ENCODE assay signal across 8 cellular contexts in genomic region chrX:11137543-11138139, GRCh38. TPM values are rescaled to one million over a fixed set of nuclear protein-coding genes. Genes with fewer than 3 reads are reported as not detected.
DNase-seq lines count a peak whose midpoint lies in the region; ATAC-seq and TF ChIP-seq lines count a peak whose summit lies in the region.

No MANE protein-coding gene starts in this region.

- no peak for TF ChIP-seq EP300 in gastroesophageal sphincter (IDR thresholded peaks at IDR 0.05)

- intact Hi-C loops in thyroid gland (cut with DNase I): loop anchor here (5.0 kb wide), 1 partner anchor 950 kb away; no protein-coding TSS in a partner anchor
- intact Hi-C loops in posterior vena cava (cut with DNase I): loop anchor here (2.0 to 10.0 kb wide), 3 partner anchors 47 to 953 kb away; no protein-coding TSS in a partner anchor

- peak; percentile 61 for TF ChIP-seq CTCF in AG10803 (conservative IDR thresholded peaks at IDR 0.05; ENCODE audit: low read length)
- peak; percentile 47; the same call in 1 of the 2 replicates for TF ChIP-seq CTCF in GM12875 (IDR thresholded peaks at IDR 0.05; ENCODE audit: borderline replicate concordance, insufficient read depth, low read depth, low read length)
- peak; percentile 52 for TF ChIP-seq CTCF in RWPE1 (conservative IDR thresholded peaks at IDR 0.05; ENCODE audit: low read depth)
- peak; percentile 38 to 76 (median 53) for TF ChIP-seq CTCF in gastroesophageal sphincter (IDR thresholded peaks at IDR 0.05)
- TF ChIP-seq CTCF in thyroid gland (IDR thresholded peaks at IDR 0.05): peak in 5 of 6 experiments; percentile 16 to 63 (median 55)

- no peaks in the 10 kb centered on the region for H3K27me3 ChIP-seq in gastroesophageal sphincter
- H3K27me3 ChIP-seq in thyroid gland: no peaks in the 10 kb centered on the region

- TF ChIP-seq POLR2A in gastroesophageal sphincter (IDR thresholded peaks at IDR 0.05): no peak
- TF ChIP-seq POLR2A in thyroid gland (IDR thresholded peaks at IDR 0.05): no peak

- H3K27ac ChIP-seq in RWPE1 (no peak overlapping the region), gastroesophageal sphincter (no peak overlapping the region), thyroid gland (no peak overlapping the region)

- H3K9me3 ChIP-seq in gastroesophageal sphincter: no peaks in the 10 kb centered on the region
- no peaks in the 10 kb centered on the region for H3K9me3 ChIP-seq in thyroid gland

- ATAC-seq in gastroesophageal sphincter (peak; percentile 49), HG02981 (IDR thresholded peaks at IDR 0.05; ENCODE audit: unreplicated experiment) (no peak), HG03196 (IDR thresholded peaks at IDR 0.05; ENCODE audit: unreplicated experiment) (no peak)

- DNase-seq in AG10803 (ENCODE audit: low read depth) (peak; percentile 63), RWPE1 (ENCODE audit: low spot score) (no peak), thyroid gland (no peak), posterior vena cava (ENCODE audit: low spot score) (no peak)

- POLR2A ChIA-PET in RWPE1 (lab: Yijun Ruan, JAX; ENCODE audit: low non-redundant PET): no interaction called here

- H3K36me3 ChIP-seq in gastroesophageal sphincter: peaks cover 0 to 17% of the 10 kb centered on the region in 2 donors
- H3K36me3 ChIP-seq in thyroid gland: no peaks in the 10 kb centered on the region

- H3K4me3 ChIP-seq in AG10803 (ENCODE audit: low read length) (no peak overlapping the region), GM12875 (ENCODE audit: low read depth, low read length) (no peak overlapping the region), gastroesophageal sphincter (no peak overlapping the region), thyroid gland (replicated peaks in 1 of 3) (no peak overlapping the region)

- H3K4me1 ChIP-seq in gastroesophageal sphincter (peaks cover 0 to 6% (median 0%) of the 10 kb centered on the region in 3 donors), thyroid gland (no peaks in the 10 kb centered on the region)

- CTCF ChIA-PET in RWPE1 (lab: Yijun Ruan, JAX): interaction anchor here (0.7 to 0.8 kb wide), 2 partner anchors 286 to 642 kb away, joined by 3 to 5 read pairs; no protein-coding TSS in a partner anchor

- 25 to 31% methylated on average over 6 of the region's 6 CpGs for whole genome bisulfite sequencing in gastroesophageal sphincter (ENCODE audit: low coverage in 1 of 2), 2 donors
- 41 to 50% methylated on average over 6 of the region's 6 CpGs for WGBS in thyroid gland, 2 donors

RNA-seq across cellular contexts. Expression of gene HCCS, which starts 26.5 kb away (rescaled TPM):
- 10 to 100 TPM; 10.4 to 26.2 (median 19.5) TPM for total RNA-seq in gastroesophageal sphincter
- 10 to 100 TPM in 2 of 4 donors, 1 to 10 TPM in 2; 5.8 to 12.5 (median 9.8) TPM for total RNA-seq in thyroid gland
- total RNA-seq in posterior vena cava: 10 to 100 TPM; 14.5 to 17.7 TPM
